In the genomic region with DNA sequence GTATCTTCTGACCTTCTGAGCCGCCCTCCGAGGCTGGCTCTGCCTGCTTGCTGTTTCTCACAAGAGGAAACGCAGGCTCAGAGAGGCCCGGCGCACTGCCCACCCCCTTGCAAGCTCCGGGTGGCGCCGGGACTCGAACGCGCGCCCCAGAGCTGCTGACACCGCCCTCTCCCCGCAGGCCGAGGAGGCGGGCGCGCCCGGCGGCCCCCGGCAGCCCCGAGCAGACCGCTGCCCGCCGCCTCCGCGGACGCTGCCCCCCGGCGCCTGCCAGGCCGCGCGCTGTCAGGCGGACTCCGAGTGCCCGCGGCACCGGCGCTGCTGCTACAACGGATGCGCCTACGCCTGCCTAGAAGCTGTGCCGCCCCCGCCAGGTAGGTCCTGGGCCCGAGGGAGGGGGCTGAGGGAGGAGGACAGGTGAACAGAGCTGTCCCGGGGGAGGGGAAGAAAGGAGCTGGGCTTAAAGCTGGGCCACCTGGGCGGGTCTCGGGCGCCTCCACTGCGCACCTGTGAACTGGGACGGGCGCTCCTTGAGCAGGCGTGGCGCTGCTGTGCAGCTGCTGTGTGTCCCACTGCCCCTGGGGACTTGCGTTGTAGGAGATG, we compare ENCODE assay signal across 1 cellular context.
TF ChIP-seq lines count a peak whose summit lies in the region.

No MANE protein-coding gene starts in this region.

TF ChIP-seq in GM23338, 12 proteins besides CTCF, POLR2A, EP300 and RAD21 (continued from another document):
- TF ChIP-seq, protein P1, sequence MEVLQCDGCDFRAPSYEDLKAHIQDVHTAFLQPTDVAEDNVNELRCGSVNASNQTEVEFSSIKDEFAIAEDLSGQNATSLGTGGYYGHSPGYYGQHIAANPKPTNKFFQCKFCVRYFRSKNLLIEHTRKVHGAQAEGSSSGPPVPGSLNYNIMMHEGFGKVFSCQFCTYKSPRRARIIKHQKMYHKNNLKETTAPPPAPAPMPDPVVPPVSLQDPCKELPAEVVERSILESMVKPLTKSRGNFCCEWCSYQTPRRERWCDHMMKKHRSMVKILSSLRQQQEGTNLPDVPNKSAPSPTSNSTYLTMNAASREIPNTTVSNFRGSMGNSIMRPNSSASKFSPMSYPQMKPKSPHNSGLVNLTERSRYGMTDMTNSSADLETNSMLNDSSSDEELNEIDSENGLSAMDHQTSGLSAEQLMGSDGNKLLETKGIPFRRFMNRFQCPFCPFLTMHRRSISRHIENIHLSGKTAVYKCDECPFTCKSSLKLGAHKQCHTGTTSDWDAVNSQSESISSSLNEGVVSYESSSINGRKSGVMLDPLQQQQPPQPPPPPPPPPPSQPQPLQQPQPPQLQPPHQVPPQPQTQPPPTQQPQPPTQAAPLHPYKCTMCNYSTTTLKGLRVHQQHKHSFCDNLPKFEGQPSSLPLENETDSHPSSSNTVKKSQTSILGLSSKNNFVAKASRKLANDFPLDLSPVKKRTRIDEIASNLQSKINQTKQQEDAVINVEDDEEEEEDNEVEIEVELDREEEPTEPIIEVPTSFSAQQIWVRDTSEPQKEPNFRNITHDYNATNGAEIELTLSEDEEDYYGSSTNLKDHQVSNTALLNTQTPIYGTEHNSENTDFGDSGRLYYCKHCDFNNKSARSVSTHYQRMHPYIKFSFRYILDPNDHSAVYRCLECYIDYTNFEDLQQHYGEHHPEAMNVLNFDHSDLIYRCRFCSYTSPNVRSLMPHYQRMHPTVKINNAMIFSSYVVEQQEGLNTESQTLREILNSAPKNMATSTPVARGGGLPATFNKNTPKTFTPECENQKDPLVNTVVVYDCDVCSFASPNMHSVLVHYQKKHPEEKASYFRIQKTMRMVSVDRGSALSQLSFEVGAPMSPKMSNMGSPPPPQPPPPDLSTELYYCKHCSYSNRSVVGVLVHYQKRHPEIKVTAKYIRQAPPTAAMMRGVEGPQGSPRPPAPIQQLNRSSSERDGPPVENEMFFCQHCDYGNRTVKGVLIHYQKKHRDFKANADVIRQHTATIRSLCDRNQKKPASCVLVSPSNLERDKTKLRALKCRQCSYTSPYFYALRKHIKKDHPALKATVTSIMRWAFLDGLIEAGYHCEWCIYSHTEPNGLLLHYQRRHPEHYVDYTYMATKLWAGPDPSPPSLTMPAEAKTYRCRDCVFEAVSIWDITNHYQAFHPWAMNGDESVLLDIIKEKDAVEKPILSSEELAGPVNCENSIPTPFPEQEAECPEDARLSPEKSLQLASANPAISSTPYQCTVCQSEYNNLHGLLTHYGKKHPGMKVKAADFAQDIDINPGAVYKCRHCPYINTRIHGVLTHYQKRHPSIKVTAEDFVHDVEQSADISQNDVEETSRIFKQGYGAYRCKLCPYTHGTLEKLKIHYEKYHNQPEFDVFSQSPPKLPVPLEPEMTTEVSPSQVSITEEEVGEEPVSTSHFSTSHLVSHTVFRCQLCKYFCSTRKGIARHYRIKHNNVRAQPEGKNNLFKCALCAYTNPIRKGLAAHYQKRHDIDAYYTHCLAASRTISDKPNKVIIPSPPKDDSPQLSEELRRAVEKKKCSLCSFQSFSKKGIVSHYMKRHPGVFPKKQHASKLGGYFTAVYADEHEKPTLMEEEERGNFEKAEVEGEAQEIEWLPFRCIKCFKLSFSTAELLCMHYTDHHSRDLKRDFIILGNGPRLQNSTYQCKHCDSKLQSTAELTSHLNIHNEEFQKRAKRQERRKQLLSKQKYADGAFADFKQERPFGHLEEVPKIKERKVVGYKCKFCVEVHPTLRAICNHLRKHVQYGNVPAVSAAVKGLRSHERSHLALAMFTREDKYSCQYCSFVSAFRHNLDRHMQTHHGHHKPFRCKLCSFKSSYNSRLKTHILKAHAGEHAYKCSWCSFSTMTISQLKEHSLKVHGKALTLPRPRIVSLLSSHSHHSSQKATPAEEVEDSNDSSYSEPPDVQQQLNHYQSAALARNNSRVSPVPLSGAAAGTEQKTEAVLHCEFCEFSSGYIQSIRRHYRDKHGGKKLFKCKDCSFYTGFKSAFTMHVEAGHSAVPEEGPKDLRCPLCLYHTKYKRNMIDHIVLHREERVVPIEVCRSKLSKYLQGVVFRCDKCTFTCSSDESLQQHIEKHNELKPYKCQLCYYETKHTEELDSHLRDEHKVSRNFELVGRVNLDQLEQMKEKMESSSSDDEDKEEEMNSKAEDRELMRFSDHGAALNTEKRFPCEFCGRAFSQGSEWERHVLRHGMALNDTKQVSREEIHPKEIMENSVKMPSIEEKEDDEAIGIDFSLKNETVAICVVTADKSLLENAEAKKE (CRISPR knock-in tag; IDR thresholded peaks at IDR 0.05) = no peak
- TF ChIP-seq, protein P2, sequence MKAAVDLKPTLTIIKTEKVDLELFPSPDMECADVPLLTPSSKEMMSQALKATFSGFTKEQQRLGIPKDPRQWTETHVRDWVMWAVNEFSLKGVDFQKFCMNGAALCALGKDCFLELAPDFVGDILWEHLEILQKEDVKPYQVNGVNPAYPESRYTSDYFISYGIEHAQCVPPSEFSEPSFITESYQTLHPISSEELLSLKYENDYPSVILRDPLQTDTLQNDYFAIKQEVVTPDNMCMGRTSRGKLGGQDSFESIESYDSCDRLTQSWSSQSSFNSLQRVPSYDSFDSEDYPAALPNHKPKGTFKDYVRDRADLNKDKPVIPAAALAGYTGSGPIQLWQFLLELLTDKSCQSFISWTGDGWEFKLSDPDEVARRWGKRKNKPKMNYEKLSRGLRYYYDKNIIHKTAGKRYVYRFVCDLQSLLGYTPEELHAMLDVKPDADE (IDR thresholded peaks at IDR 0.05) = no peak
- TF ChIP-seq CREB1 (CRISPR knock-in tag; IDR thresholded peaks at IDR 0.05; ENCODE audit: low read depth) = no peak
- no peak for TF ChIP-seq JUNB (IDR thresholded peaks at IDR 0.05; ENCODE audit: unreplicated experiment)
- no peak for TF ChIP-seq EZH2phosphoT487 (IDR thresholded peaks at IDR 0.05; ENCODE audit: unreplicated experiment)
- TF ChIP-seq ZNF114 (CRISPR knock-in tag; IDR thresholded peaks at IDR 0.05) = no peak
- TF ChIP-seq ZNF331 (CRISPR knock-in tag; IDR thresholded peaks at IDR 0.05; ENCODE audit: low read depth) = no peak
